ENCODE assay signal across 21 cellular contexts in genomic region chr19:11410682-11411081, GRCh38. TPM values are rescaled to one million over a fixed set of nuclear protein-coding genes. Genes with fewer than 3 reads are reported as not detected.
DNase-seq lines count a peak whose midpoint lies in the region; ATAC-seq and TF ChIP-seq lines count a peak whose summit lies in the region.
"Had no signal": no experiment of that assay in that cellular context is flagged by ENCODE, and none has a peak within 500 bp of the region (broad histone marks: within the 10 kb centered on the region; RNA-seq: fewer than 3 reads in every experiment).

No MANE protein-coding gene starts in this region.

- H4K8ac ChIP-seq in mesendoderm (ENCODE audit: low read depth, low read length): no peak overlapping the region

- no peaks in the 10 kb centered on the region for H3K4me1 ChIP-seq in mesendoderm (ENCODE audit: control insufficient read depth, low read depth, low read length)
- H3K4me1 ChIP-seq: gastrocnemius medialis, Peyer's patch had no signal

- H3K36me3 ChIP-seq in mesendoderm (ENCODE audit: control insufficient read depth, insufficient read depth, low read length): no peaks in the 10 kb centered on the region
- H3K36me3 ChIP-seq: gastrocnemius medialis, Peyer's patch had no signal

- H3K27me3 ChIP-seq in mesendoderm (ENCODE audit: insufficient read depth, low read length, poor library complexity): no peaks in the 10 kb centered on the region
- H3K27me3 ChIP-seq: Peyer's patch had no signal

- H3K79me2 ChIP-seq in mesendoderm (ENCODE audit: control insufficient read depth, insufficient read depth, low read length): no peaks in the 10 kb centered on the region

- TF ChIP-seq CTCF in WTC11 (IDR thresholded peaks at IDR 0.05): no peak

- no peak overlapping the region for H3K4me3 Mint-ChIP-seq in WTC11
- H3K4me3 Mint-ChIP-seq: brain; CD8-positive, alpha-beta memory T cell had no signal

- H3K4me2 ChIP-seq in mesendoderm (ENCODE audit: low read length): no peak overlapping the region

- H3K27me3 Mint-ChIP-seq in WTC11 (ENCODE audit: low read depth): no peaks in the 10 kb centered on the region

- no CpG with 5 or more reads among the region's 8 CpGs for WGBS in mesendoderm (ENCODE audit: extremely low coverage, insufficient coverage, low lambda C conversion rate)

- no peak overlapping the region for H3K18ac ChIP-seq in mesendoderm (ENCODE audit: low read length)

- no peak overlapping the region for H4K5ac ChIP-seq in mesendoderm (ENCODE audit: low read length)

- no peaks in the 10 kb centered on the region for H3K4me1 Mint-ChIP-seq in WTC11
- H3K4me1 Mint-ChIP-seq: brain; CD8-positive, alpha-beta memory T cell had no signal

- H3K9me3 Mint-ChIP-seq in WTC11: no peaks in the 10 kb centered on the region
- H3K9me3 Mint-ChIP-seq: CD8-positive, alpha-beta memory T cell had no signal

- H3K23ac ChIP-seq in mesendoderm (ENCODE audit: low read length): no peak overlapping the region

- TF ChIP-seq EP300 in Ishikawa (IDR thresholded peaks at IDR 0.05; ENCODE audit: borderline replicate concordance): peak; percentile 14; the same call in 1 of the 2 replicates

- H3K79me1 ChIP-seq in mesendoderm (ENCODE audit: low read length): no peaks in the 10 kb centered on the region

- peaks cover 35% of the 10 kb centered on the region for H3K36me3 Mint-ChIP-seq in WTC11
- H3K36me3 Mint-ChIP-seq: brain; CD8-positive, alpha-beta memory T cell had no signal

- H3K4me3 ChIP-seq in mesendoderm (ENCODE audit: low read length): no peak overlapping the region
- H3K4me3 ChIP-seq: gastrocnemius medialis, Peyer's patch, stomach had no signal

- CTCF ChIA-PET in WTC11 (lab: Charles Lee): interaction anchor here (0.9 kb wide), 1 partner anchor 29 kb away, joined by 5 read pairs; no protein-coding TSS in a partner anchor

- no peak overlapping the region for H2BK120ac ChIP-seq in mesendoderm (ENCODE audit: low read depth, low read length)

- H2AK5ac ChIP-seq in mesendoderm (ENCODE audit: low read length): no peak overlapping the region

- no peak overlapping the region for H2BK5ac ChIP-seq in mesendoderm (ENCODE audit: low read length)

- DNase-seq in EH (ENCODE audit: low read depth): peak; percentile 66
- peak; percentile 48 for DNase-seq in astrocyte of the hippocampus (ENCODE audit: low read depth, low spot score)
- DNase-seq in mesendoderm: peak; percentile 87
- DNase-seq in NCI-H446 (lab: John Stamatoyannopoulos, UW): no peak
- DNase-seq in WTC11 (ENCODE audit: low spot score): no peak
- no peak for DNase-seq in NCI-H82 (lab: John Stamatoyannopoulos, UW)
- DNase-seq: activated CD4-positive, alpha-beta T cell treated with anti-CD3 and anti-CD28 coated beads, Interleukin-2, amount 50 U/mL, for 48 hours; activated naive CD4-positive, alpha-beta T cell treated with anti-CD3 and anti-CD28 coated beads, Interleukin-2, amount 50 U/mL, for 16 hours; activated T-cell treated with anti-CD3 and anti-CD28 coated beads for 4 hours; CD8-positive, alpha-beta memory T cell; cortex of kidney; DMS79; gastrocnemius medialis; NCI-H69; Peyer's patch; stimulated activated CD4-positive, alpha-beta T cell treated with anti-CD3 and anti-CD28 coated beads, Interleukin-2, amount 100 ng/mL, for 24 hours; stomach had no signal

- no peak overlapping the region for H3K4ac ChIP-seq in mesendoderm (ENCODE audit: low read depth, low read length)

- no peak overlapping the region for H3K9ac ChIP-seq in mesendoderm (ENCODE audit: low read length)
- H3K9ac ChIP-seq: parathyroid adenoma had no signal

- TF ChIP-seq RAD21 in Ishikawa (IDR thresholded peaks at IDR 0.05; ENCODE audit: low read depth): no peak

- no peak overlapping the region for H3K56ac ChIP-seq in mesendoderm (ENCODE audit: low read length)

- no peak for ATAC-seq in WTC11
- no peak for ATAC-seq in GM18498 (IDR thresholded peaks at IDR 0.05; ENCODE audit: unreplicated experiment)
- ATAC-seq: gastrocnemius medialis had no signal

- H2BK15ac ChIP-seq in mesendoderm (replicated peaks; ENCODE audit: low read depth): no peak overlapping the region

- POLR2A ChIA-PET in WTC11 (lab: Charles Lee): no interaction called here

- no peak overlapping the region for H3K27ac ChIP-seq in mesendoderm (ENCODE audit: low read depth, low read length)
- H3K27ac ChIP-seq: gastrocnemius medialis, parathyroid adenoma, Peyer's patch, stomach had no signal

- no peak overlapping the region for H3K27ac Mint-ChIP-seq in WTC11
- H3K27ac Mint-ChIP-seq: brain; CD8-positive, alpha-beta memory T cell had no signal

TF ChIP-seq in Ishikawa, 13 proteins besides CTCF, POLR2A, EP300 and RAD21:
- TF ChIP-seq CREB1 (IDR thresholded peaks at IDR 0.05; ENCODE audit: low read depth) (no peak), TEAD4 (IDR thresholded peaks at IDR 0.05) (peak; percentile 59)

TF ChIP-seq in WTC11, 78 proteins besides CTCF, POLR2A, EP300 and RAD21 (continues in another document):
- TF ChIP-seq, protein P1, sequence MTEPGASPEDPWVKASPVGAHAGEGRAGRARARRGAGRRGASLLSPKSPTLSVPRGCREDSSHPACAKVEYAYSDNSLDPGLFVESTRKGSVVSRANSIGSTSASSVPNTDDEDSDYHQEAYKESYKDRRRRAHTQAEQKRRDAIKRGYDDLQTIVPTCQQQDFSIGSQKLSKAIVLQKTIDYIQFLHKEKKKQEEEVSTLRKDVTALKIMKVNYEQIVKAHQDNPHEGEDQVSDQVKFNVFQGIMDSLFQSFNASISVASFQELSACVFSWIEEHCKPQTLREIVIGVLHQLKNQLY (CRISPR knock-in tag; IDR thresholded peaks at IDR 0.05): no peak
- TF ChIP-seq TEAD4 (CRISPR knock-in tag; IDR thresholded peaks at IDR 0.05): no peak
- TF ChIP-seq, protein P2, sequence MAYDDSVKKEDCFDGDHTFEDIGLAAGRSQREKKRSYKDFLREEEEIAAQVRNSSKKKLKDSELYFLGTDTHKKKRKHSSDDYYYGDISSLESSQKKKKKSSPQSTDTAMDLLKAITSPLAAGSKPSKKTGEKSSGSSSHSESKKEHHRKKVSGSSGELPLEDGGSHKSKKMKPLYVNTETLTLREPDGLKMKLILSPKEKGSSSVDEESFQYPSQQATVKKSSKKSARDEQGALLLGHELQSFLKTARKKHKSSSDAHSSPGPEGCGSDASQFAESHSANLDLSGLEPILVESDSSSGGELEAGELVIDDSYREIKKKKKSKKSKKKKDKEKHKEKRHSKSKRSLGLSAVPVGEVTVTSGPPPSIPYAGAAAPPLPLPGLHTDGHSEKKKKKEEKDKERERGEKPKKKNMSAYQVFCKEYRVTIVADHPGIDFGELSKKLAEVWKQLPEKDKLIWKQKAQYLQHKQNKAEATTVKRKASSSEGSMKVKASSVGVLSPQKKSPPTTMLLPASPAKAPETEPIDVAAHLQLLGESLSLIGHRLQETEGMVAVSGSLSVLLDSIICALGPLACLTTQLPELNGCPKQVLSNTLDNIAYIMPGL (CRISPR knock-in tag; IDR thresholded peaks at IDR 0.05): no peak
- TF ChIP-seq ETV6 (CRISPR knock-in tag; IDR thresholded peaks at IDR 0.05): no peak
- TF ChIP-seq MXD4 (CRISPR knock-in tag; IDR thresholded peaks at IDR 0.05; ENCODE audit: borderline replicate concordance): no peak
- no peak for TF ChIP-seq NFE2L1 (CRISPR knock-in tag; IDR thresholded peaks at IDR 0.05)
- TF ChIP-seq, protein P3, sequence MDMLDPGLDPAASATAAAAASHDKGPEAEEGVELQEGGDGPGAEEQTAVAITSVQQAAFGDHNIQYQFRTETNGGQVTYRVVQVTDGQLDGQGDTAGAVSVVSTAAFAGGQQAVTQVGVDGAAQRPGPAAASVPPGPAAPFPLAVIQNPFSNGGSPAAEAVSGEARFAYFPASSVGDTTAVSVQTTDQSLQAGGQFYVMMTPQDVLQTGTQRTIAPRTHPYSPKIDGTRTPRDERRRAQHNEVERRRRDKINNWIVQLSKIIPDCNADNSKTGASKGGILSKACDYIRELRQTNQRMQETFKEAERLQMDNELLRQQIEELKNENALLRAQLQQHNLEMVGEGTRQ (CRISPR knock-in tag; IDR thresholded peaks at IDR 0.05): no peak
- no peak for TF ChIP-seq JAZF1 (CRISPR knock-in tag; IDR thresholded peaks at IDR 0.05)
- no peak for TF ChIP-seq SMAD3 (CRISPR knock-in tag; IDR thresholded peaks at IDR 0.05; ENCODE audit: borderline replicate concordance)
- TF ChIP-seq GABPB1 (CRISPR knock-in tag; IDR thresholded peaks at IDR 0.05): no peak
- no peak for TF ChIP-seq ZNF121 (CRISPR knock-in tag; IDR thresholded peaks at IDR 0.05)
- no peak for TF ChIP-seq ATF3 (CRISPR knock-in tag; conservative IDR thresholded peaks at IDR 0.05)
- TF ChIP-seq ZNF263 (CRISPR knock-in tag; IDR thresholded peaks at IDR 0.05; ENCODE audit: low read depth): no peak

RNA-seq across cellular contexts. Expression of gene RGL3, which starts 8.4 kb away (rescaled TPM):
- 10.4 TPM for polyA plus RNA-seq in mesendoderm (2013, experiment 1 of 2)
- 9.7 TPM for polyA plus RNA-seq in mesendoderm (2013, experiment 2 of 2)
- total RNA-seq in WTC11 (2021): 69.0 to 88.3 TPM (median 86.0 TPM) in 3 replicates
- total RNA-seq: CD8-positive, alpha-beta memory T cell had no signal
- polyA plus RNA-seq: CD8-positive, alpha-beta memory T cell had no signal

RNA-seq across cellular contexts. Expression of gene ODAD3, which starts 24.2 kb away (rescaled TPM):
- polyA plus RNA-seq in mesendoderm (2013, experiment 1 of 2): 0.44 TPM
- 0.32 TPM for polyA plus RNA-seq in mesendoderm (2013, experiment 2 of 2)
- total RNA-seq in WTC11 (2021): 4.1 to 5.8 TPM (median 4.8 TPM) in 3 replicates
- total RNA-seq: gastrocnemius medialis, stomach had no signal
- polyA plus RNA-seq: CD8-positive, alpha-beta memory T cell had no signal

RNA-seq across cellular contexts. Expression of gene PRKCSH, which starts 24.8 kb away (rescaled TPM):
- 151 TPM for polyA plus RNA-seq in mesendoderm (2013, experiment 1 of 2)
- polyA plus RNA-seq in mesendoderm (2013, experiment 2 of 2): 140 TPM
- total RNA-seq in WTC11 (2021): 396 to 405 TPM (median 402 TPM) in 3 replicates

RNA-seq across cellular contexts. Expression of gene EPOR, which starts 26.6 kb away (rescaled TPM):
- polyA plus RNA-seq in mesendoderm (2013, experiment 1 of 2): 3.2 TPM
- 3.1 TPM for polyA plus RNA-seq in mesendoderm (2013, experiment 2 of 2)
- 16.8 to 20.9 TPM (median 20.4 TPM) in 3 replicates for total RNA-seq in WTC11 (2021)

RNA-seq across cellular contexts. Expression of gene SWSAP1, which starts 36.2 kb away (rescaled TPM):
- polyA plus RNA-seq in mesendoderm (2013, experiment 1 of 2): 6.2 TPM
- polyA plus RNA-seq in mesendoderm (2013, experiment 2 of 2): 6.6 TPM
- 2.4 to 3.9 TPM (median 3.0 TPM) in 3 replicates for total RNA-seq in WTC11 (2021)

Comparison
In these comparisons a context has a peak if more than half of its experiments do, and no peak if none do; other contexts are left out.
1. DNase-seq: peak in EH (single experiment), astrocyte of the hippocampus (single experiment) and mesendoderm (single experiment); none in NCI-H446 (0 of 2), WTC11 (single experiment) and NCI-H82 (single experiment).